ENCODE assay signal across 29 cellular contexts in the genomic region with DNA sequence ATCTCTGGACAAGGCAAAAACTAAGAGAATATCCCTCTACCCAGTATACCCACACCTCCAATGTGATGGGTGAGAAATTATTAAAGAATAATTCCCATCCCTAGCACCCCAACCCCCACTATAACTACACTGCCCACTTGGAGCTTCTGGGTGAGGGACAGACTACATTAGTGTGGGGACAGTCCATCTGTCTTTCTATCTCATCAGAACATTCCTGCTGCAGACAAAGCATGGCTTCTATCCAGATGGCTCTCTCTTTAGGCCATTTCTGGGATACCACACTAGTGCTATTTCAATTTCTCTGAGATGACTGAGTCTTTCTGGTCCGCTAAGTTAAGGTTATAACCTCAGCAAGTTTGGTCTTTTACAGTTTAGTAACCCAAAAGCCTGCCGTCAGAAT.
"Had no signal": no experiment of that assay in that cellular context is flagged by ENCODE, and none has a peak within 500 bp of the region (broad histone marks: within the 10 kb centered on the region; RNA-seq: fewer than 3 reads in every experiment).

No MANE protein-coding gene starts in this region.

- DNase-seq: activated CD4-positive, alpha-beta T cell treated with anti-CD3 and anti-CD28 coated beads for 48 hours; activated CD4-positive, alpha-beta T cell treated with anti-CD3 and anti-CD28 coated beads, Interleukin-2, amount 50 U/mL, for 48 hours; activated CD8-positive, alpha-beta memory T cell treated with anti-CD3 and anti-CD28 coated beads for 24 hours; activated effector memory CD4-positive, alpha-beta T cell treated with Interleukin-2 at 50 U/mL for 16 hours; activated naive CD4-positive, alpha-beta T cell treated with Interleukin-2 at 50 U/mL for 16 hours; anterior cingulate cortex; body of pancreas; dermis blood vessel endothelial cell; effector CD4-positive, alpha-beta T cell; esophagus squamous epithelium; hippocampal formation; lower lobe of right lung; mesenchymal stem cell; posterior cingulate gyrus; retina; stimulated activated naive CD4-positive, alpha-beta T cell treated with Interleukin-2 at 50 U/mL for 16 hours; T-helper 17 cell; T1000; testis; transverse colon; WERI-Rb-1 had no signal

- ATAC-seq: activated CD4-positive, CD25-positive, alpha-beta regulatory T cell treated with anti-CD3 and anti-CD28 coated beads, Interleukin-2, amount 50 U/mL, for 24 hours; body of pancreas; natural killer cell treated with Interleukin-12 subunit alpha and Interleukin-12 subunit beta and Interleukin-15 and Interleukin-18, amount 100 ng/mL, for 72 hours; T-helper 17 cell had no signal

- H3K27ac Mint-ChIP-seq: activated naive CD8-positive, alpha-beta T cell; natural killer cell treated with Interleukin-12 subunit alpha and Interleukin-12 subunit beta and Interleukin-15 and Interleukin-18, amount 100 ng/mL, for 72 hours; T-helper 17 cell had no signal

- H3K36me3 ChIP-seq: transverse colon had no signal

- H3K27me3 ChIP-seq: body of pancreas, esophagus squamous epithelium, testis, transverse colon had no signal

- H3K4me1 ChIP-seq: testis, transverse colon had no signal

- H3K4me3 ChIP-seq: body of pancreas, esophagus squamous epithelium, lower lobe of right lung, testis, transverse colon had no signal

- H3K9me3 Mint-ChIP-seq: natural killer cell treated with Interleukin-12 subunit alpha and Interleukin-12 subunit beta and Interleukin-15 and Interleukin-18, amount 100 ng/mL, for 72 hours had no signal

- H3K27ac ChIP-seq: body of pancreas, epithelial cell of prostate, esophagus squamous epithelium, lower lobe of right lung, testis, transverse colon, WERI-Rb-1 had no signal

- FAIRE-seq: colon, frontal cortex, keratinocyte, urothelium cell line had no signal

- H3K4me3 Mint-ChIP-seq: activated naive CD8-positive, alpha-beta T cell; natural killer cell treated with Interleukin-12 subunit alpha and Interleukin-12 subunit beta and Interleukin-15 and Interleukin-18, amount 100 ng/mL, for 72 hours had no signal

- H3K27me3 Mint-ChIP-seq: activated naive CD8-positive, alpha-beta T cell; natural killer cell treated with Interleukin-12 subunit alpha and Interleukin-12 subunit beta and Interleukin-15 and Interleukin-18, amount 100 ng/mL, for 72 hours; T-helper 17 cell had no signal

- H3K9me3 ChIP-seq: body of pancreas, esophagus squamous epithelium, lower lobe of right lung, testis, transverse colon had no signal
